ENCODE assay signal across 1 cellular context in the genomic region with DNA sequence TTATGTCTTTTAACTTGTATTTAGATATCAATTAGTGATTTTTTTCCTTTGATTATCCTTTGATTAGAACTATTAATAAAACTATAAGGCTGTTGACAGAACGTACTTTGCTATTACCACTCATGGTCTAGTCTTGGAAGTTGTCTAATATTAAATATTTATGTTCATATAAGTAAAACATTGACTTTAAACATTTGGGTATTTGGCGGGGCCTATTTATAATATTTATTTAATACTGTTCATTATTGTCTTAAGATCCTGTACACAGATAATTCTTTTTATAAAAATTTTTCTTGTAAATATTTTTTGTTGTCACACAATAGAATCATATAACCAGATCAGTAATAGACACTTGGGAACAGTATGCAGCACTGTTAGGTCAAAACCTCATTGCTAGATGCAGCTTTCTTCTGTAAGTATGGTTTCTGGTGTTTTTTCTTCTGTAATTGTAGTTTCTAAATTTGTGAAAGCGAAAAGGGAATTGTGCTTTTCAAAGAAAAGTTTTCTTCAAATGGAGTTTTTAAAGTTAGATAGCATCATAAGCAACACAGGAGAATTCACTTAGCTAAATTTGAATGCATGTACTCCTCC.
TF ChIP-seq lines count a peak whose summit lies in the region.

No MANE protein-coding gene starts in this region.

TF ChIP-seq in liver, 16 proteins besides CTCF, POLR2A, EP300 and RAD21:
- TF ChIP-seq, protein P1, sequence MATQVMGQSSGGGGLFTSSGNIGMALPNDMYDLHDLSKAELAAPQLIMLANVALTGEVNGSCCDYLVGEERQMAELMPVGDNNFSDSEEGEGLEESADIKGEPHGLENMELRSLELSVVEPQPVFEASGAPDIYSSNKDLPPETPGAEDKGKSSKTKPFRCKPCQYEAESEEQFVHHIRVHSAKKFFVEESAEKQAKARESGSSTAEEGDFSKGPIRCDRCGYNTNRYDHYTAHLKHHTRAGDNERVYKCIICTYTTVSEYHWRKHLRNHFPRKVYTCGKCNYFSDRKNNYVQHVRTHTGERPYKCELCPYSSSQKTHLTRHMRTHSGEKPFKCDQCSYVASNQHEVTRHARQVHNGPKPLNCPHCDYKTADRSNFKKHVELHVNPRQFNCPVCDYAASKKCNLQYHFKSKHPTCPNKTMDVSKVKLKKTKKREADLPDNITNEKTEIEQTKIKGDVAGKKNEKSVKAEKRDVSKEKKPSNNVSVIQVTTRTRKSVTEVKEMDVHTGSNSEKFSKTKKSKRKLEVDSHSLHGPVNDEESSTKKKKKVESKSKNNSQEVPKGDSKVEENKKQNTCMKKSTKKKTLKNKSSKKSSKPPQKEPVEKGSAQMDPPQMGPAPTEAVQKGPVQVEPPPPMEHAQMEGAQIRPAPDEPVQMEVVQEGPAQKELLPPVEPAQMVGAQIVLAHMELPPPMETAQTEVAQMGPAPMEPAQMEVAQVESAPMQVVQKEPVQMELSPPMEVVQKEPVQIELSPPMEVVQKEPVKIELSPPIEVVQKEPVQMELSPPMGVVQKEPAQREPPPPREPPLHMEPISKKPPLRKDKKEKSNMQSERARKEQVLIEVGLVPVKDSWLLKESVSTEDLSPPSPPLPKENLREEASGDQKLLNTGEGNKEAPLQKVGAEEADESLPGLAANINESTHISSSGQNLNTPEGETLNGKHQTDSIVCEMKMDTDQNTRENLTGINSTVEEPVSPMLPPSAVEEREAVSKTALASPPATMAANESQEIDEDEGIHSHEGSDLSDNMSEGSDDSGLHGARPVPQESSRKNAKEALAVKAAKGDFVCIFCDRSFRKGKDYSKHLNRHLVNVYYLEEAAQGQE (IDR thresholded peaks at IDR 0.05), result no peak
- no peak for TF ChIP-seq NR2F2 (IDR thresholded peaks at IDR 0.05)
- no peak for TF ChIP-seq HNF4G (IDR thresholded peaks at IDR 0.05)
- TF ChIP-seq EGR1 (IDR thresholded peaks at IDR 0.05; ENCODE audit: low read depth in 2 of 2), result no peak
- TF ChIP-seq FOXA1 (IDR thresholded peaks at IDR 0.05), result no peak
- TF ChIP-seq FOXA2 (IDR thresholded peaks at IDR 0.05), result no peak
- TF ChIP-seq, protein P2, sequence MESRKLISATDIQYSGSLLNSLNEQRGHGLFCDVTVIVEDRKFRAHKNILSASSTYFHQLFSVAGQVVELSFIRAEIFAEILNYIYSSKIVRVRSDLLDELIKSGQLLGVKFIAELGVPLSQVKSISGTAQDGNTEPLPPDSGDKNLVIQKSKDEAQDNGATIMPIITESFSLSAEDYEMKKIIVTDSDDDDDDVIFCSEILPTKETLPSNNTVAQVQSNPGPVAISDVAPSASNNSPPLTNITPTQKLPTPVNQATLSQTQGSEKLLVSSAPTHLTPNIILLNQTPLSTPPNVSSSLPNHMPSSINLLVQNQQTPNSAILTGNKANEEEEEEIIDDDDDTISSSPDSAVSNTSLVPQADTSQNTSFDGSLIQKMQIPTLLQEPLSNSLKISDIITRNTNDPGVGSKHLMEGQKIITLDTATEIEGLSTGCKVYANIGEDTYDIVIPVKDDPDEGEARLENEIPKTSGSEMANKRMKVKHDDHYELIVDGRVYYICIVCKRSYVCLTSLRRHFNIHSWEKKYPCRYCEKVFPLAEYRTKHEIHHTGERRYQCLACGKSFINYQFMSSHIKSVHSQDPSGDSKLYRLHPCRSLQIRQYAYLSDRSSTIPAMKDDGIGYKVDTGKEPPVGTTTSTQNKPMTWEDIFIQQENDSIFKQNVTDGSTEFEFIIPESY (IDR thresholded peaks at IDR 0.05), result no peak
- TF ChIP-seq JUND (IDR thresholded peaks at IDR 0.05), result no peak
- TF ChIP-seq, protein P3, sequence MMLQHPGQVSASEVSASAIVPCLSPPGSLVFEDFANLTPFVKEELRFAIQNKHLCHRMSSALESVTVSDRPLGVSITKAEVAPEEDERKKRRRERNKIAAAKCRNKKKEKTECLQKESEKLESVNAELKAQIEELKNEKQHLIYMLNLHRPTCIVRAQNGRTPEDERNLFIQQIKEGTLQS (IDR thresholded peaks at IDR 0.05), result no peak
- TF ChIP-seq YY1 (IDR thresholded peaks at IDR 0.05), result no peak
- TF ChIP-seq TAF1 (conservative IDR thresholded peaks at IDR 0.05), result no peak
- TF ChIP-seq, protein P4, sequence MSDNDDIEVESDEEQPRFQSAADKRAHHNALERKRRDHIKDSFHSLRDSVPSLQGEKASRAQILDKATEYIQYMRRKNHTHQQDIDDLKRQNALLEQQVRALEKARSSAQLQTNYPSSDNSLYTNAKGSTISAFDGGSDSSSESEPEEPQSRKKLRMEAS (IDR thresholded peaks at IDR 0.05), result no peak
- TF ChIP-seq GABPA (IDR thresholded peaks at IDR 0.05 in 1 of 2, conservative IDR thresholded peaks at IDR 0.05 in 1 of 2), result no peak
- no peak for TF ChIP-seq SP1 (IDR thresholded peaks at IDR 0.05)
